In genomic region chr14:34106310-34106709, GRCh38 we compare ENCODE assay signal across 22 cellular contexts.
DNase-seq lines count a peak whose midpoint lies in the region; ATAC-seq and TF ChIP-seq lines count a peak whose summit lies in the region.
"Had no signal": no experiment of that assay in that cellular context is flagged by ENCODE, and none has a peak within 500 bp of the region (broad histone marks: within the 10 kb centered on the region; RNA-seq: fewer than 3 reads in every experiment).

No MANE protein-coding gene starts in this region.

- H3K4me1 ChIP-seq in mucosa of descending colon (ENCODE audit: low read depth): no peaks in the 10 kb centered on the region
- H3K4me1 ChIP-seq: BE2C had no signal

- no peak for TF ChIP-seq CTCF in epithelial cell of esophagus (IDR thresholded peaks at IDR 0.05; ENCODE audit: insufficient read depth, low read depth, low read length, missing control alignments)
- no peak for TF ChIP-seq CTCF in mucosa of descending colon (IDR thresholded peaks at IDR 0.05)

- no peaks in the 10 kb centered on the region for H3K9me3 ChIP-seq in mucosa of descending colon
- H3K9me3 ChIP-seq: BE2C, BLaER1 had no signal

- H3K36me3 ChIP-seq in mucosa of descending colon (ENCODE audit: low read depth): no peaks in the 10 kb centered on the region
- H3K36me3 ChIP-seq: BE2C, BLaER1 had no signal

- H3K4me3 ChIP-seq in epithelial cell of esophagus (ENCODE audit: low read length): no peak overlapping the region
- no peak overlapping the region for H3K4me3 ChIP-seq in mucosa of descending colon
- H3K4me3 ChIP-seq: BLaER1, GM12878 had no signal

- ATAC-seq in mucosa of descending colon (peak; percentile 51), GM18867 (IDR thresholded peaks at IDR 0.05; ENCODE audit: unreplicated experiment) (no peak), HG03432 (IDR thresholded peaks at IDR 0.05; ENCODE audit: unreplicated experiment) (no peak)
- ATAC-seq: GM12878 had no signal

- intact Hi-C loops in mucosa of descending colon (cut with DNase I, micrococcal nuclease): loop anchor here (10.0 kb wide), 2 partner anchors 262 to 272 kb away; no protein-coding TSS in a partner anchor

- peak; percentile 35 for DNase-seq in NCI-H1048 (lab: John Stamatoyannopoulos, UW)
- peak; percentile 17 for DNase-seq in epithelial cell of esophagus (ENCODE audit: low read depth)
- DNase-seq in mucosa of descending colon: no peak
- DNase-seq: 8988T; ACHN; BE2C; C1 segment of cervical spinal cord; CD4-positive, alpha-beta memory T cell; CD4-positive, CD25-positive, alpha-beta regulatory T cell; CD8-positive, alpha-beta memory T cell; COR-L47; DMS 273 treated with DMSO at 0.1 percent for 48 hours; DMS153; DMS53; DMS79; DND-41; EL; GDM1 had no signal

Comparison
In these comparisons a context has a peak if more than half of its experiments do, and no peak if none do; other contexts are left out.
1. DNase-seq: peak in NCI-H1048 (single experiment) and epithelial cell of esophagus (single experiment); none in mucosa of descending colon (0 of 3).